ENCODE assay signal across 23 cellular contexts in genomic region chr12:66979270-66979669, GRCh38.
DNase-seq lines count a peak whose midpoint lies in the region; ATAC-seq lines count a peak whose summit lies in the region.
"Had no signal": no experiment of that assay in that cellular context is flagged by ENCODE, and none has a peak within 500 bp of the region (broad histone marks: within the 10 kb centered on the region; RNA-seq: fewer than 3 reads in every experiment).

No MANE protein-coding gene starts in this region.

- DNase-seq in activated CD4-positive, alpha-beta memory T cell treated with anti-CD3 and anti-CD28 coated beads for 36 hours, result peak; percentile 12
- no peak for DNase-seq in activated CD4-positive, alpha-beta memory T cell treated with anti-CD3 and anti-CD28 coated beads, Interleukin-2, amount 10 ng/mL, durations not matched to agents 7 days and 5 days
- DNase-seq in activated T-cell treated with anti-CD3 and anti-CD28 coated beads, Interleukin-2, amount 50 U/mL, for 72 hours, result peak; percentile 13 to 24
- no peak for DNase-seq in activated T-cell treated with anti-CD3 and anti-CD28 coated beads, Interleukin-2, amount 50 U/mL, for 1 hour
- DNase-seq in stimulated activated naive CD8-positive, alpha-beta T cell treated with anti-CD3 and anti-CD28 coated beads, Interleukin-15, amount 100 ng/mL, for 72 hours, result peak in 1 of 2 donors; percentile 18
- DNase-seq in stimulated activated naive CD8-positive, alpha-beta T cell treated with anti-CD3 and anti-CD28 coated beads, Interleukin-15, Interleukin-2, amounts not matched to agents 100 U/mL and 50 U/mL, for 24 hours, result no peak
- no peak for DNase-seq in mesenteric fat pad (ENCODE audit: low spot score)
- DNase-seq: 8988T; ACHN; AML-193; BE2C; CD4-positive, alpha-beta T cell; CD8-positive, alpha-beta memory T cell; DMS 273 treated with DMSO at 0.1 percent for 48 hours; DMS79; EL; GDM1; GM23248; H7; HCEC 1CT had no signal

- H3K4me1 Mint-ChIP-seq in activated CD4-positive, alpha-beta memory T cell treated with anti-CD3 and anti-CD28 coated beads for 36 hours (ENCODE audit: low read depth), result peaks cover 9% of the 10 kb centered on the region
- no peaks in the 10 kb centered on the region for H3K4me1 Mint-ChIP-seq in activated CD4-positive, alpha-beta memory T cell treated with anti-CD3 and anti-CD28 coated beads, Interleukin-2, amount 10 ng/mL, durations not matched to agents 7 days and 5 days
- peaks cover 13% of the 10 kb centered on the region for H3K4me1 Mint-ChIP-seq in activated T-cell treated with anti-CD3 and anti-CD28 coated beads, Interleukin-2, amount 50 U/mL, for 72 hours (ENCODE audit: low read depth)
- H3K4me1 Mint-ChIP-seq in stimulated activated naive CD8-positive, alpha-beta T cell treated with anti-CD3 and anti-CD28 coated beads, Interleukin-15, amount 100 ng/mL, for 72 hours, result no peaks in the 10 kb centered on the region

- no peak overlapping the region for H3K4me3 Mint-ChIP-seq in activated CD4-positive, alpha-beta memory T cell treated with anti-CD3 and anti-CD28 coated beads for 36 hours
- no peak overlapping the region for H3K4me3 Mint-ChIP-seq in activated CD4-positive, alpha-beta memory T cell treated with anti-CD3 and anti-CD28 coated beads, Interleukin-2, amount 10 ng/mL, durations not matched to agents 7 days and 5 days
- H3K4me3 Mint-ChIP-seq in activated T-cell treated with anti-CD3 and anti-CD28 coated beads, Interleukin-2, amount 50 U/mL, for 72 hours, result peak overlapping the region in 1 of 2 donors; percentile 5
- H3K4me3 Mint-ChIP-seq in stimulated activated naive CD8-positive, alpha-beta T cell treated with anti-CD3 and anti-CD28 coated beads, Interleukin-15, amount 100 ng/mL, for 72 hours, result no peak overlapping the region
- H3K4me3 Mint-ChIP-seq: CD14-positive monocyte; CD4-positive, alpha-beta T cell had no signal

- POLR2A ChIA-PET in activated CD4-positive, alpha-beta memory T cell treated with anti-CD3 and anti-CD28 coated beads for 36 hours (lab: Charles Lee), result no interaction called here
- POLR2A ChIA-PET in activated CD4-positive, alpha-beta memory T cell treated with anti-CD3 and anti-CD28 coated beads, Interleukin-2, amount 10 ng/mL, durations not matched to agents 7 days and 5 days (lab: Charles Lee), result no interaction called here

- no peaks in the 10 kb centered on the region for H3K36me3 Mint-ChIP-seq in activated CD4-positive, alpha-beta memory T cell treated with anti-CD3 and anti-CD28 coated beads for 36 hours
- no peaks in the 10 kb centered on the region for H3K36me3 Mint-ChIP-seq in activated CD4-positive, alpha-beta memory T cell treated with anti-CD3 and anti-CD28 coated beads, Interleukin-2, amount 10 ng/mL, durations not matched to agents 7 days and 5 days (ENCODE audit: low read depth)
- H3K36me3 Mint-ChIP-seq in activated T-cell treated with anti-CD3 and anti-CD28 coated beads, Interleukin-2, amount 50 U/mL, for 72 hours (ENCODE audit: insufficient read depth in 2 of 2), result no peaks in the 10 kb centered on the region
- H3K36me3 Mint-ChIP-seq: CD14-positive monocyte had no signal

- H3K27me3 Mint-ChIP-seq in activated CD4-positive, alpha-beta memory T cell treated with anti-CD3 and anti-CD28 coated beads for 36 hours, result peaks cover 21% of the 10 kb centered on the region
- peaks cover 13% of the 10 kb centered on the region for H3K27me3 Mint-ChIP-seq in activated CD4-positive, alpha-beta memory T cell treated with anti-CD3 and anti-CD28 coated beads, Interleukin-2, amount 10 ng/mL, durations not matched to agents 7 days and 5 days
- peaks cover 10% of the 10 kb centered on the region for H3K27me3 Mint-ChIP-seq in activated T-cell treated with anti-CD3 and anti-CD28 coated beads, Interleukin-2, amount 50 U/mL, for 72 hours (ENCODE audit: low read depth)
- H3K27me3 Mint-ChIP-seq in stimulated activated naive CD8-positive, alpha-beta T cell treated with anti-CD3 and anti-CD28 coated beads, Interleukin-15, amount 100 ng/mL, for 72 hours, result peaks cover 16% of the 10 kb centered on the region
- H3K27me3 Mint-ChIP-seq: CD4-positive, alpha-beta T cell had no signal

- intact Hi-C loops in activated CD4-positive, alpha-beta memory T cell treated with anti-CD3 and anti-CD28 coated beads for 36 hours (cut with micrococcal nuclease), result loop anchor here (2.0 kb wide), 2 partner anchors 14 to 32 kb away; no protein-coding TSS in a partner anchor

- no peak overlapping the region for H3K27ac Mint-ChIP-seq in activated CD4-positive, alpha-beta memory T cell treated with anti-CD3 and anti-CD28 coated beads for 36 hours
- H3K27ac Mint-ChIP-seq in activated CD4-positive, alpha-beta memory T cell treated with anti-CD3 and anti-CD28 coated beads, Interleukin-2, amount 10 ng/mL, durations not matched to agents 7 days and 5 days, result no peak overlapping the region
- H3K27ac Mint-ChIP-seq in activated T-cell treated with anti-CD3 and anti-CD28 coated beads, Interleukin-2, amount 50 U/mL, for 72 hours, result peak overlapping the region; percentile 88
- no peak overlapping the region for H3K27ac Mint-ChIP-seq in stimulated activated naive CD8-positive, alpha-beta T cell treated with anti-CD3 and anti-CD28 coated beads, Interleukin-15, amount 100 ng/mL, for 72 hours
- H3K27ac Mint-ChIP-seq: CD14-positive monocyte; CD4-positive, alpha-beta T cell; CD8-positive, alpha-beta memory T cell had no signal

- no peaks in the 10 kb centered on the region for H3K9me3 Mint-ChIP-seq in activated CD4-positive, alpha-beta memory T cell treated with anti-CD3 and anti-CD28 coated beads for 36 hours
- H3K9me3 Mint-ChIP-seq in activated CD4-positive, alpha-beta memory T cell treated with anti-CD3 and anti-CD28 coated beads, Interleukin-2, amount 10 ng/mL, durations not matched to agents 7 days and 5 days, result no peaks in the 10 kb centered on the region
- no peaks in the 10 kb centered on the region for H3K9me3 Mint-ChIP-seq in activated T-cell treated with anti-CD3 and anti-CD28 coated beads, Interleukin-2, amount 50 U/mL, for 72 hours
- no peaks in the 10 kb centered on the region for H3K9me3 Mint-ChIP-seq in stimulated activated naive CD8-positive, alpha-beta T cell treated with anti-CD3 and anti-CD28 coated beads, Interleukin-15, amount 100 ng/mL, for 72 hours
- H3K9me3 Mint-ChIP-seq: CD4-positive, alpha-beta T cell had no signal

- peak; percentile 91 to 94 for ATAC-seq in activated T-cell treated with anti-CD3 and anti-CD28 coated beads, Interleukin-2, amount 50 U/mL, for 72 hours (replicated peaks in 1 of 2)
- ATAC-seq in stimulated activated naive CD8-positive, alpha-beta T cell treated with anti-CD3 and anti-CD28 coated beads, Interleukin-15, amount 100 ng/mL, for 72 hours, result peak; percentile 93
- no peak for ATAC-seq in stimulated activated naive CD8-positive, alpha-beta T cell treated with anti-CD3 and anti-CD28 coated beads, Interleukin-15, Interleukin-2, amounts not matched to agents 100 U/mL and 50 U/mL, for 24 hours
- ATAC-seq: A549, GM12878 had no signal

- CTCF ChIA-PET in activated CD4-positive, alpha-beta memory T cell treated with anti-CD3 and anti-CD28 coated beads for 36 hours (lab: Charles Lee), result no interaction called here
- CTCF ChIA-PET in activated CD4-positive, alpha-beta memory T cell treated with anti-CD3 and anti-CD28 coated beads, Interleukin-2, amount 10 ng/mL, durations not matched to agents 7 days and 5 days (lab: Charles Lee), result no interaction called here

Comparison
In these comparisons a context has a peak if more than half of its experiments do, and no peak if none do; other contexts are left out.
1. DNase-seq: peak in activated CD4-positive, alpha-beta memory T cell treated with anti-CD3 and anti-CD28 coated beads for 36 hours (single experiment) and activated T-cell treated with anti-CD3 and anti-CD28 coated beads, Interleukin-2, amount 50 U/mL, for 72 hours (2 of 2); none in activated CD4-positive, alpha-beta memory T cell treated with anti-CD3 and anti-CD28 coated beads, Interleukin-2, amount 10 ng/mL, durations not matched to agents 7 days and 5 days (single experiment), activated T-cell treated with anti-CD3 and anti-CD28 coated beads, Interleukin-2, amount 50 U/mL, for 1 hour (single experiment), stimulated activated naive CD8-positive, alpha-beta T cell treated with anti-CD3 and anti-CD28 coated beads, Interleukin-15, Interleukin-2, amounts not matched to agents 100 U/mL and 50 U/mL, for 24 hours (single experiment) and mesenteric fat pad (single experiment).